Comparison of ENCODE assay signal across 1 cellular context in genomic region chr10:82874671-82875070, GRCh38.
TF ChIP-seq lines count a peak whose summit lies in the region.

No MANE protein-coding gene starts in this region.

TF ChIP-seq in HepG2, 621 proteins besides CTCF, POLR2A, EP300 and RAD21 (continued from another document):
- TF ChIP-seq ZNF142 (CRISPR knock-in tag; IDR thresholded peaks at IDR 0.05) = no peak
- TF ChIP-seq ZXDC (CRISPR knock-in tag; IDR thresholded peaks at IDR 0.05) = no peak
- no peak for TF ChIP-seq DBP (CRISPR knock-in tag; IDR thresholded peaks at IDR 0.05; ENCODE audit: not compliant biosample characterization)
- TF ChIP-seq ZNF292 (CRISPR knock-in tag; IDR thresholded peaks at IDR 0.05; ENCODE audit: borderline replicate concordance, low read depth) = no peak
